37 cellular contexts compared by ENCODE assay signal in the genomic region with DNA sequence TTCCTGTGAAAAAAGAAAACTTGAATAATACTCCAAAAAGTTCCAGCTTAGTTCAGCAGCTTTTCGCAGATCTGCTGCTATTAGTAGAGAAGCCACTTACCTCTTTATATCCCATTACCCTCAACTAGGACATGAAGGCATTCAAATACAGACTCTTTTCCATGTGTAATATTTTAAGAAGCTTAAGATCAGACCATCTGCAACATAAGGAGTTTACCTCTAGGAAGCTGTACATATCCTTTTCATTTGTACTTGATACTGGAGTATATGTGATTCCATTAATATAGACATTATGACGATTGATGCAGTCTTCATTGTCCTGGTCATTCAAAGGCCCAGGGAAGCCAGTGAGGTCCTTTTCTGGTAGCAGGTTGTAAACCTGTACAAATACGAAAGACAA. TPM values are rescaled to one million over a fixed set of nuclear protein-coding genes. Genes with fewer than 3 reads are reported as not detected.
"Had no signal": no experiment of that assay in that cellular context is flagged by ENCODE, and none has a peak within 500 bp of the region (broad histone marks: within the 10 kb centered on the region; RNA-seq: fewer than 3 reads in every experiment).

No MANE protein-coding gene starts in this region.

- H3K36me3 ChIP-seq: brain microvascular endothelial cell, breast epithelium had no signal

- H3K4me3 Mint-ChIP-seq: activated B cell treated with CpG ODN at 0.5 μM for 24 hours; activated CD4-positive, alpha-beta memory T cell treated with anti-CD3 and anti-CD28 coated beads for 36 hours; activated CD4-positive, alpha-beta T cell treated with anti-CD3 and anti-CD28 coated beads, Interleukin-2, amount 10 ng/mL, durations not matched to agents 24 days and 14 days; activated CD8-positive, alpha-beta T cell treated with anti-CD3 and anti-CD28 coated beads for 36 hours; activated naive CD4-positive, alpha-beta T cell treated with anti-CD3 and anti-CD28 coated beads for 36 hours; activated naive CD8-positive, alpha-beta T cell treated with anti-CD3 and anti-CD28 coated beads for 36 hours; activated T-cell treated with anti-CD3 and anti-CD28 coated beads, Interleukin-2, amount 50 U/mL, for 4 hours; activated T-cell treated with anti-CD3 and anti-CD28 coated beads, Interleukin-2, amount 50 U/mL, for 72 hours; activated T-helper 1 cell treated with anti-CD3 and anti-CD28 coated beads, Interleukin-12 subunit alpha, Interleukin-12 subunit beta, Interleukin-2, Interleukin-4 antibody, amounts not matched to agents 30 ng/mL and 10 ng/mL and 1 ng/mL, durations not matched to agents 14 hours and 24 hours and 36 hours; activated T-helper 17 cell treated with anti-CD3 and anti-CD28 coated beads, Interleukin-2, amount 50 U/mL, for 72 hours; T-helper 1 cell treated with Interleukin-12 subunit alpha and Interleukin-12 subunit beta and Interleukin-4 antibody, amounts not matched to agents 30 μg/mL and 1 μg/mL, for 36 hours; T-helper 2 cell treated with Interferon-gamma antibody and Interleukin-4, amounts not matched to agents 5 μg/mL and 100 μg/mL, for 36 hours had no signal

- H3K4me1 ChIP-seq: adrenal gland, body of pancreas, breast epithelium had no signal

- ATAC-seq: activated CD8-positive, alpha-beta T cell treated with anti-CD3 and anti-CD28 coated beads for 36 hours; activated naive CD4-positive, alpha-beta T cell treated with anti-CD3 and anti-CD28 coated beads, Interleukin-2, amount 50 U/mL, for 72 hours; activated T-cell treated with anti-CD3 and anti-CD28 coated beads, Interleukin-2, amount 50 U/mL, for 4 hours; activated T-cell treated with anti-CD3 and anti-CD28 coated beads, Interleukin-2, amount 50 U/mL, for 72 hours; activated T-helper 17 cell treated with anti-CD3 and anti-CD28 coated beads, Interleukin-2, amount 50 U/mL, for 72 hours; body of pancreas had no signal

- DNase-seq: activated B cell treated with CpG ODN at 0.5 μM for 24 hours; activated CD4-positive, alpha-beta memory T cell treated with anti-CD3 and anti-CD28 coated beads for 36 hours; activated CD4-positive, alpha-beta T cell treated with anti-CD3 and anti-CD28 coated beads for 4 hours; activated CD4-positive, alpha-beta T cell treated with anti-CD3 and anti-CD28 coated beads, Interleukin-2, amount 10 ng/mL, durations not matched to agents 24 days and 14 days; activated CD4-positive, alpha-beta T cell treated with anti-CD3 and anti-CD28 coated beads, Interleukin-2, amount 50 U/mL, for 1 hour; activated CD4-positive, alpha-beta T cell treated with anti-CD3 and anti-CD28 coated beads, Interleukin-2, amount 50 U/mL, for 4 hours; activated CD4-positive, CD25-positive, alpha-beta regulatory T cell treated with anti-CD3 and anti-CD28 coated beads, Interleukin-2, amount 50 U/mL, for 72 hours; activated CD8-positive, alpha-beta memory T cell treated with anti-CD3 and anti-CD28 coated beads, Interleukin-2, amount 50 U/mL, for 4 hours; activated CD8-positive, alpha-beta T cell treated with anti-CD3 and anti-CD28 coated beads for 36 hours; activated effector memory CD4-positive, alpha-beta T cell treated with anti-CD3 and anti-CD28 coated beads, Interleukin-2, amount 50 U/mL, for 16 hours; activated gamma-delta T cell treated with Interleukin-2 at 50 U/mL for 16 hours; activated naive CD4-positive, alpha-beta T cell; activated naive CD4-positive, alpha-beta T cell treated with anti-CD3 and anti-CD28 coated beads for 36 hours; activated naive CD4-positive, alpha-beta T cell treated with anti-CD3 and anti-CD28 coated beads, Interleukin-2, amount 50 U/mL, for 16 hours; activated naive CD8-positive, alpha-beta T cell treated with anti-CD3 and anti-CD28 coated beads for 36 hours; activated T-cell treated with anti-CD3 and anti-CD28 coated beads for 4 hours; activated T-cell treated with anti-CD3 and anti-CD28 coated beads, Interleukin-2, amount 50 U/mL, for 1 hour; activated T-cell treated with anti-CD3 and anti-CD28 coated beads, Interleukin-2, amount 50 U/mL, for 4 hours; activated T-cell treated with anti-CD3 and anti-CD28 coated beads, Interleukin-2, amount 50 U/mL, for 72 hours; adrenal gland; amniotic stem cell; aorta; body of pancreas; brain microvascular endothelial cell; central memory CD4-positive, alpha-beta T cell; T-helper 2 cell; T-helper 9 cell had no signal

- H3K9me3 ChIP-seq: adrenal gland, body of pancreas, breast epithelium had no signal

- H3K4me3 ChIP-seq: adrenal gland, body of pancreas, breast epithelium had no signal

- H3K36me3 Mint-ChIP-seq: activated CD4-positive, alpha-beta memory T cell treated with anti-CD3 and anti-CD28 coated beads for 36 hours; activated naive CD4-positive, alpha-beta T cell treated with anti-CD3 and anti-CD28 coated beads, Interleukin-2, amount 50 U/mL, for 72 hours; activated naive CD8-positive, alpha-beta T cell treated with anti-CD3 and anti-CD28 coated beads for 36 hours had no signal

- H3K27ac ChIP-seq: adrenal gland, body of pancreas, brain microvascular endothelial cell, breast epithelium, VCaP had no signal

- H3K27ac Mint-ChIP-seq: activated B cell treated with CpG ODN at 0.5 μM for 24 hours; activated CD4-positive, alpha-beta memory T cell treated with anti-CD3 and anti-CD28 coated beads for 36 hours; activated CD4-positive, alpha-beta T cell treated with anti-CD3 and anti-CD28 coated beads, Interleukin-2, amount 10 ng/mL, durations not matched to agents 24 days and 14 days; activated CD8-positive, alpha-beta T cell treated with anti-CD3 and anti-CD28 coated beads for 36 hours; activated naive CD4-positive, alpha-beta T cell treated with anti-CD3 and anti-CD28 coated beads for 36 hours; activated naive CD4-positive, alpha-beta T cell treated with anti-CD3 and anti-CD28 coated beads, Interleukin-2, amount 50 U/mL, for 72 hours; activated naive CD8-positive, alpha-beta T cell treated with anti-CD3 and anti-CD28 coated beads for 36 hours; activated T-cell treated with anti-CD3 and anti-CD28 coated beads, Interleukin-2, amount 50 U/mL, for 72 hours; activated T-helper 1 cell treated with anti-CD3 and anti-CD28 coated beads, Interleukin-12 subunit alpha, Interleukin-12 subunit beta, Interleukin-2, Interleukin-4 antibody, amounts not matched to agents 30 ng/mL and 10 ng/mL and 1 ng/mL, durations not matched to agents 14 hours and 24 hours and 36 hours; activated T-helper 17 cell treated with anti-CD3 and anti-CD28 coated beads, Interleukin-2, amount 50 U/mL, for 72 hours; T-helper 1 cell treated with Interleukin-12 subunit alpha and Interleukin-12 subunit beta and Interleukin-4 antibody, amounts not matched to agents 30 μg/mL and 1 μg/mL, for 36 hours; T-helper 2 cell treated with Interferon-gamma antibody and Interleukin-4, amounts not matched to agents 5 μg/mL and 100 μg/mL, for 36 hours had no signal

- H3K4me1 Mint-ChIP-seq: activated B cell treated with CpG ODN at 0.5 μM for 24 hours; activated CD4-positive, alpha-beta T cell treated with anti-CD3 and anti-CD28 coated beads, Interleukin-2, amount 10 ng/mL, durations not matched to agents 24 days and 14 days; activated T-helper 17 cell treated with anti-CD3 and anti-CD28 coated beads, Interleukin-2, amount 50 U/mL, for 72 hours had no signal

- H3K27me3 ChIP-seq: adrenal gland, body of pancreas, brain microvascular endothelial cell, breast epithelium had no signal

- H3K27me3 Mint-ChIP-seq: activated CD4-positive, alpha-beta memory T cell treated with anti-CD3 and anti-CD28 coated beads for 36 hours; activated CD4-positive, alpha-beta T cell treated with anti-CD3 and anti-CD28 coated beads, Interleukin-2, amount 10 ng/mL, durations not matched to agents 24 days and 14 days; activated CD8-positive, alpha-beta T cell treated with anti-CD3 and anti-CD28 coated beads for 36 hours; activated naive CD8-positive, alpha-beta T cell treated with anti-CD3 and anti-CD28 coated beads for 36 hours; activated T-helper 17 cell treated with anti-CD3 and anti-CD28 coated beads, Interleukin-2, amount 50 U/mL, for 72 hours had no signal

- FAIRE-seq: astrocyte, TTC549 had no signal

- H3K9me3 Mint-ChIP-seq: activated B cell treated with CpG ODN at 0.5 μM for 24 hours; activated CD4-positive, alpha-beta memory T cell treated with anti-CD3 and anti-CD28 coated beads for 36 hours; activated CD4-positive, alpha-beta T cell treated with anti-CD3 and anti-CD28 coated beads, Interleukin-2, amount 10 ng/mL, durations not matched to agents 24 days and 14 days; activated CD8-positive, alpha-beta T cell treated with anti-CD3 and anti-CD28 coated beads for 36 hours; activated naive CD4-positive, alpha-beta T cell treated with anti-CD3 and anti-CD28 coated beads for 36 hours; activated naive CD4-positive, alpha-beta T cell treated with anti-CD3 and anti-CD28 coated beads, Interleukin-2, amount 50 U/mL, for 72 hours; activated naive CD8-positive, alpha-beta T cell treated with anti-CD3 and anti-CD28 coated beads for 36 hours; activated T-cell treated with anti-CD3 and anti-CD28 coated beads, Interleukin-2, amount 50 U/mL, for 4 hours; activated T-cell treated with anti-CD3 and anti-CD28 coated beads, Interleukin-2, amount 50 U/mL, for 72 hours; activated T-helper 1 cell treated with anti-CD3 and anti-CD28 coated beads, Interleukin-12 subunit alpha, Interleukin-12 subunit beta, Interleukin-2, Interleukin-4 antibody, amounts not matched to agents 30 ng/mL and 10 ng/mL and 1 ng/mL, durations not matched to agents 14 hours and 24 hours and 36 hours; activated T-helper 17 cell treated with anti-CD3 and anti-CD28 coated beads, Interleukin-2, amount 50 U/mL, for 72 hours; T-helper 1 cell treated with Interleukin-12 subunit alpha and Interleukin-12 subunit beta and Interleukin-4 antibody, amounts not matched to agents 30 μg/mL and 1 μg/mL, for 36 hours; T-helper 2 cell treated with Interferon-gamma antibody and Interleukin-4, amounts not matched to agents 5 μg/mL and 100 μg/mL, for 36 hours had no signal

RNA-seq across cellular contexts. Expression of a gene that starts 20.4 kb away (rescaled TPM):
- total RNA-seq: activated B cell treated with CpG ODN at 0.5 μM for 24 hours; activated CD4-positive, alpha-beta memory T cell treated with anti-CD3 and anti-CD28 coated beads for 36 hours; activated CD4-positive, alpha-beta T cell treated with anti-CD3 and anti-CD28 coated beads, Interleukin-2, amount 10 ng/mL, durations not matched to agents 24 days and 14 days; activated CD8-positive, alpha-beta memory T cell treated with anti-CD3 and anti-CD28 coated beads for 36 hours; activated CD8-positive, alpha-beta T cell treated with anti-CD3 and anti-CD28 coated beads for 36 hours; activated naive CD4-positive, alpha-beta T cell treated with anti-CD3 and anti-CD28 coated beads for 36 hours; activated naive CD8-positive, alpha-beta T cell treated with anti-CD3 and anti-CD28 coated beads for 36 hours; activated T-helper 1 cell treated with anti-CD3 and anti-CD28 coated beads, Interleukin-12 subunit alpha, Interleukin-12 subunit beta, Interleukin-2, Interleukin-4 antibody, amounts not matched to agents 30 ng/mL and 10 ng/mL and 1 ng/mL, durations not matched to agents 14 hours and 24 hours and 36 hours had no signal
